21 cellular contexts compared by ENCODE assay signal in genomic region chr6:42306439-42307140, GRCh38.
DNase-seq lines count a peak whose midpoint lies in the region; ATAC-seq and TF ChIP-seq lines count a peak whose summit lies in the region.
"Had no signal": no experiment of that assay in that cellular context is flagged by ENCODE, and none has a peak within 500 bp of the region (broad histone marks: within the 10 kb centered on the region; RNA-seq: fewer than 3 reads in every experiment).

No MANE protein-coding gene starts in this region.

- H3K27ac Mint-ChIP-seq in activated CD8-positive, alpha-beta memory T cell treated with anti-CD3 and anti-CD28 coated beads, Interleukin-2, amount 10 ng/mL, durations not matched to agents 7 days and 5 days = peak overlapping the region; percentile 22
- peak overlapping the region; percentile 48 for H3K27ac Mint-ChIP-seq in activated T-helper 17 cell treated with anti-CD3 and anti-CD28 coated beads, Interleukin-2, amount 50 U/mL, for 72 hours
- H3K27ac Mint-ChIP-seq: B cell, HFFc6 had no signal

- no peaks in the 10 kb centered on the region for H3K27me3 ChIP-seq in breast epithelium

- intact Hi-C loops in left colon (cut with DNase I, micrococcal nuclease) = no loop called here
- intact Hi-C loops in breast epithelium (cut with DNase I; ENCODE audit: low total_unique reads) = no loop called here

- no peak overlapping the region for H3K27ac ChIP-seq in breast epithelium
- H3K27ac ChIP-seq: KMS-11 had no signal

- no peak for TF ChIP-seq POLR2A in breast epithelium (IDR thresholded peaks at IDR 0.05)

- no peak overlapping the region for H3K4me3 Mint-ChIP-seq in activated CD8-positive, alpha-beta memory T cell treated with anti-CD3 and anti-CD28 coated beads, Interleukin-2, amount 10 ng/mL, durations not matched to agents 7 days and 5 days
- H3K4me3 Mint-ChIP-seq in activated T-helper 17 cell treated with anti-CD3 and anti-CD28 coated beads, Interleukin-2, amount 50 U/mL, for 72 hours = no peak overlapping the region
- no peak overlapping the region for H3K4me3 Mint-ChIP-seq in activated T-cell treated with anti-CD3 and anti-CD28 coated beads, Interleukin-2, amount 50 U/mL, for 4 hours
- H3K4me3 Mint-ChIP-seq: B cell, HFFc6 had no signal

- H3K9me3 Mint-ChIP-seq in activated CD8-positive, alpha-beta memory T cell treated with anti-CD3 and anti-CD28 coated beads, Interleukin-2, amount 10 ng/mL, durations not matched to agents 7 days and 5 days (ENCODE audit: low read depth) = no peaks in the 10 kb centered on the region
- H3K9me3 Mint-ChIP-seq in activated T-helper 17 cell treated with anti-CD3 and anti-CD28 coated beads, Interleukin-2, amount 50 U/mL, for 72 hours = no peaks in the 10 kb centered on the region
- no peaks in the 10 kb centered on the region for H3K9me3 Mint-ChIP-seq in activated T-cell treated with anti-CD3 and anti-CD28 coated beads, Interleukin-2, amount 50 U/mL, for 4 hours
- H3K9me3 Mint-ChIP-seq: HFFc6 had no signal

- no peak overlapping the region for H3K4me3 ChIP-seq in breast epithelium
- H3K4me3 ChIP-seq: GM12878 had no signal

- H3K9me3 ChIP-seq in breast epithelium = no peaks in the 10 kb centered on the region
- H3K9me3 ChIP-seq: Caco-2, SK-N-SH had no signal

- H3K36me3 ChIP-seq in breast epithelium = no peaks in the 10 kb centered on the region

- H3K36me3 Mint-ChIP-seq in activated CD8-positive, alpha-beta memory T cell treated with anti-CD3 and anti-CD28 coated beads, Interleukin-2, amount 10 ng/mL, durations not matched to agents 7 days and 5 days = peaks cover 26% of the 10 kb centered on the region
- peaks cover 4% of the 10 kb centered on the region for H3K36me3 Mint-ChIP-seq in activated T-helper 17 cell treated with anti-CD3 and anti-CD28 coated beads, Interleukin-2, amount 50 U/mL, for 72 hours (ENCODE audit: low read depth)
- H3K36me3 Mint-ChIP-seq in activated T-cell treated with anti-CD3 and anti-CD28 coated beads, Interleukin-2, amount 50 U/mL, for 4 hours (ENCODE audit: insufficient read depth) = peaks cover 7% of the 10 kb centered on the region

- CTCF ChIA-PET in activated CD8-positive, alpha-beta memory T cell treated with anti-CD3 and anti-CD28 coated beads, Interleukin-2, amount 10 ng/mL, durations not matched to agents 7 days and 5 days (lab: Charles Lee) = interaction anchor here (0.5 to 4.6 kb wide), 4 partner anchors 10 to 1934 kb away, joined by 3 to 32 read pairs (median 3); no protein-coding TSS in a partner anchor

- no peak for ATAC-seq in activated CD8-positive, alpha-beta memory T cell treated with anti-CD3 and anti-CD28 coated beads, Interleukin-2, amount 10 ng/mL, durations not matched to agents 7 days and 5 days
- no peak for ATAC-seq in activated T-helper 17 cell treated with anti-CD3 and anti-CD28 coated beads, Interleukin-2, amount 50 U/mL, for 72 hours (replicated peaks)
- ATAC-seq in left colon (peak; percentile 43), GM18907 (IDR thresholded peaks at IDR 0.05; ENCODE audit: unreplicated experiment) (no peak)
- no peak for ATAC-seq in activated T-cell treated with anti-CD3 and anti-CD28 coated beads, Interleukin-2, amount 50 U/mL, for 4 hours
- ATAC-seq: GM12878, HepG2 had no signal

- no peaks in the 10 kb centered on the region for H3K4me1 ChIP-seq in breast epithelium
- H3K4me1 ChIP-seq: Caco-2 had no signal

- no peak for TF ChIP-seq CTCF in breast epithelium (IDR thresholded peaks at IDR 0.05)

- peaks cover 18% of the 10 kb centered on the region for H3K4me1 Mint-ChIP-seq in activated CD8-positive, alpha-beta memory T cell treated with anti-CD3 and anti-CD28 coated beads, Interleukin-2, amount 10 ng/mL, durations not matched to agents 7 days and 5 days
- peaks cover 4% of the 10 kb centered on the region for H3K4me1 Mint-ChIP-seq in activated T-helper 17 cell treated with anti-CD3 and anti-CD28 coated beads, Interleukin-2, amount 50 U/mL, for 72 hours
- peaks cover 14% of the 10 kb centered on the region for H3K4me1 Mint-ChIP-seq in activated T-cell treated with anti-CD3 and anti-CD28 coated beads, Interleukin-2, amount 50 U/mL, for 4 hours (ENCODE audit: low read depth)
- H3K4me1 Mint-ChIP-seq: B cell had no signal

- no peaks in the 10 kb centered on the region for H3K27me3 Mint-ChIP-seq in activated CD8-positive, alpha-beta memory T cell treated with anti-CD3 and anti-CD28 coated beads, Interleukin-2, amount 10 ng/mL, durations not matched to agents 7 days and 5 days
- H3K27me3 Mint-ChIP-seq in activated T-helper 17 cell treated with anti-CD3 and anti-CD28 coated beads, Interleukin-2, amount 50 U/mL, for 72 hours = no peaks in the 10 kb centered on the region
- no peaks in the 10 kb centered on the region for H3K27me3 Mint-ChIP-seq in activated T-cell treated with anti-CD3 and anti-CD28 coated beads, Interleukin-2, amount 50 U/mL, for 4 hours (ENCODE audit: low read depth)
- H3K27me3 Mint-ChIP-seq: B cell had no signal

- DNase-seq in activated CD8-positive, alpha-beta memory T cell treated with anti-CD3 and anti-CD28 coated beads, Interleukin-2, amount 10 ng/mL, durations not matched to agents 7 days and 5 days = no peak
- DNase-seq in activated CD8-positive, alpha-beta memory T cell treated with anti-CD3 and anti-CD28 coated beads for 24 hours = no peak
- DNase-seq in left colon (no peak), breast epithelium (ENCODE audit: low spot score in 2 of 2) (no peak), T-helper 2 cell (no peak)
- DNase-seq in activated T-cell treated with anti-CD3 and anti-CD28 coated beads, Interleukin-2, amount 50 U/mL, for 4 hours = no peak
- DNase-seq: Caco-2, EL, HFFc6, MV-4-11, NCI-H1930, NCI-H2171, NCI-H526, SHP77 treated with DMSO at 0.1 percent for 48 hours, SK-N-SH had no signal
